13 cellular contexts compared by ENCODE assay signal in genomic region chr19:32642771-32643170, GRCh38. TPM values are rescaled to one million over a fixed set of nuclear protein-coding genes. Genes with fewer than 3 reads are reported as not detected.
A peak's percentile ranks its signal among the peaks of the same experiment; 100 is the strongest.
DNase-seq lines count a peak whose midpoint lies in the region; ATAC-seq lines count a peak whose summit lies in the region.
"Had no signal": no experiment of that assay in that cellular context is flagged by ENCODE, and none has a peak within 500 bp of the region (broad histone marks: within the 10 kb centered on the region; RNA-seq: fewer than 3 reads in every experiment).

No MANE protein-coding gene starts in this region.

- ATAC-seq in T-helper 17 cell (peak; percentile 99), GM18861 (IDR thresholded peaks at IDR 0.05; ENCODE audit: unreplicated experiment) (no peak)
- peak; percentile 99 for ATAC-seq in effector memory CD8-positive, alpha-beta T cell (replicated peaks)

- H3K27me3 Mint-ChIP-seq in T-helper 17 cell = no peaks in the 10 kb centered on the region
- no peaks in the 10 kb centered on the region for H3K27me3 Mint-ChIP-seq in effector memory CD8-positive, alpha-beta T cell

- peaks cover 13% of the 10 kb centered on the region for H3K4me1 Mint-ChIP-seq in T-helper 17 cell
- H3K4me1 Mint-ChIP-seq in effector memory CD8-positive, alpha-beta T cell (ENCODE audit: low read depth in 2 of 2) = peaks cover 10 to 15% of the 10 kb centered on the region in 2 donors

- H3K9me3 Mint-ChIP-seq in effector memory CD8-positive, alpha-beta T cell = no peaks in the 10 kb centered on the region

- DNase-seq in T-helper 17 cell (peak; percentile 19 to 29 (median 20)), activated T-cell treated with anti-CD3 and anti-CD28 coated beads for 24 hours (ENCODE audit: low read depth) (peak; percentile 43), iPS-NIHi11 (ENCODE audit: low spot score) (no peak), OCI-M1 (lab: John Stamatoyannopoulos, UW) (no peak), NCI-H748 treated with DMSO at 0.1 percent for 48 hours (lab: John Stamatoyannopoulos, UW) (no peak)
- DNase-seq in effector memory CD8-positive, alpha-beta T cell = peak; percentile 42 to 52 (median 51)
- peak; percentile 17 to 41 for DNase-seq in stimulated activated CD8-positive, alpha-beta memory T cell treated with anti-CD3 and anti-CD28 coated beads, Interleukin-15, amount 100 ng/mL, for 4 hours (ENCODE audit: low read depth in 2 of 2)
- DNase-seq: BE2C, hippocampal formation, midbrain, NCI-H2029, right lobe of liver had no signal

- peak overlapping the region; percentile 68 for H3K27ac Mint-ChIP-seq in T-helper 17 cell
- H3K27ac Mint-ChIP-seq in effector memory CD8-positive, alpha-beta T cell = peak overlapping the region; percentile 71 to 90

- no peaks in the 10 kb centered on the region for H3K9me3 ChIP-seq in T-helper 17 cell (ENCODE audit: control insufficient read depth, low read length, poor library complexity, severe bottlenecking)
- H3K9me3 ChIP-seq: BE2C, right lobe of liver had no signal

- H3K4me3 Mint-ChIP-seq in T-helper 17 cell = peak overlapping the region; percentile 41
- H3K4me3 Mint-ChIP-seq in effector memory CD8-positive, alpha-beta T cell = peak overlapping the region; percentile 40 to 61

- no peaks in the 10 kb centered on the region for H3K36me3 Mint-ChIP-seq in T-helper 17 cell (ENCODE audit: low read depth)
- H3K36me3 Mint-ChIP-seq in effector memory CD8-positive, alpha-beta T cell (ENCODE audit: insufficient read depth) = peaks cover 56% of the 10 kb centered on the region

RNA-seq across cellular contexts. Expression of gene ANKRD27, which starts 32.2 kb away (rescaled TPM):
- total RNA-seq in T-helper 17 cell = 10 to 100 TPM; 33.9 to 35.8 TPM

RNA-seq across cellular contexts. Expression of gene RGS9BP, which starts 32.9 kb away (rescaled TPM):
- under 1 TPM; 0.10 to 0.52 TPM for total RNA-seq in T-helper 17 cell

RNA-seq across cellular contexts. Expression of gene NUDT19, which starts 48.9 kb away (rescaled TPM):
- 10 to 100 TPM; 10.2 to 10.5 TPM for total RNA-seq in T-helper 17 cell

Comparison
In these comparisons a context has a peak if more than half of its experiments do, and no peak if none do; other contexts are left out.
1. DNase-seq: peak in T-helper 17 cell (3 of 3), activated T-cell treated with anti-CD3 and anti-CD28 coated beads for 24 hours (single experiment), effector memory CD8-positive, alpha-beta T cell (3 of 3) and stimulated activated CD8-positive, alpha-beta memory T cell treated with anti-CD3 and anti-CD28 coated beads, Interleukin-15, amount 100 ng/mL, for 4 hours (2 of 2); none in iPS-NIHi11 (single experiment), OCI-M1 (single experiment) and NCI-H748 treated with DMSO at 0.1 percent for 48 hours (single experiment).